In genomic region chr15:99343836-99344551, GRCh38 we compare ENCODE assay signal across 9 cellular contexts.
A peak's percentile ranks its signal among the peaks of the same experiment; 100 is the strongest.
DNase-seq lines count a peak whose midpoint lies in the region; ATAC-seq and TF ChIP-seq lines count a peak whose summit lies in the region.
"Had no signal": no experiment of that assay in that cellular context is flagged by ENCODE, and none has a peak within 500 bp of the region (broad histone marks: within the 10 kb centered on the region; RNA-seq: fewer than 3 reads in every experiment).

No MANE protein-coding gene starts in this region.

- CTCF ChIA-PET in Calu3 (lab: Charles Lee) = interaction anchor here (0.6 to 1.6 kb wide), 2 partner anchors 27 to 360 kb away, joined by 4 to 6 read pairs; no protein-coding TSS in a partner anchor
- CTCF ChIA-PET in GM10248 (lab: Yijun Ruan, JAX) = interaction anchor here (0.8 to 2.6 kb wide), 9 partner anchors 10 to 389 kb away, joined by 3 to 11 read pairs (median 3); partner anchors contain the start of gene LYSMD4

- no peak overlapping the region for H3K4me3 Mint-ChIP-seq in Calu3 (ENCODE audit: low read depth, unreplicated experiment)
- no peak overlapping the region for H3K4me3 Mint-ChIP-seq in stimulated activated naive B cell treated with anti-CD40 and anti-IgM and Interleukin-4, amounts not matched to agents 10 μg/mL and 1 μg/mL and 100 μg/mL, for 72 hours
- H3K4me3 Mint-ChIP-seq: central memory CD8-positive, alpha-beta T cell had no signal

- POLR2A ChIA-PET in GM10248 (lab: Yijun Ruan, JAX) = no interaction called here

- DNase-seq in Calu3 (peak; percentile 18), RPMI7951 (ENCODE audit: low read depth) (peak; percentile 43), adrenal gland (peak in 2 of 7 donors; percentile 12 to 27), kidney tubule cell (ENCODE audit: low spot score) (peak; percentile 29), mesenteric fat pad (ENCODE audit: low spot score) (no peak), foreskin melanocyte (no peak), GM10248 (ENCODE audit: extremely low spot score) (no peak)
- no peak for DNase-seq in stimulated activated naive B cell treated with anti-CD40 and anti-IgM and Interleukin-4, amounts not matched to agents 10 μg/mL and 1 μg/mL and 100 μg/mL, for 72 hours

- ATAC-seq in stimulated activated naive B cell treated with anti-CD40 and anti-IgM and Interleukin-4, amounts not matched to agents 10 μg/mL and 1 μg/mL and 100 μg/mL, for 72 hours (replicated peaks) = peak; percentile 57 to 65

- 82 to 89% (median 87%) methylated on average over 11 of the region's 11 CpGs for WGBS in adrenal gland, 4 donors

- no peak for TF ChIP-seq POLR2A in adrenal gland (IDR thresholded peaks at IDR 0.05)

- H3K9me3 ChIP-seq in adrenal gland (replicated peaks in 1 of 3) = no peaks in the 10 kb centered on the region

- no peaks in the 10 kb centered on the region for H3K27me3 ChIP-seq in adrenal gland

- H3K27me3 Mint-ChIP-seq in Calu3 (ENCODE audit: unreplicated experiment) = no peaks in the 10 kb centered on the region
- no peaks in the 10 kb centered on the region for H3K27me3 Mint-ChIP-seq in stimulated activated naive B cell treated with anti-CD40 and anti-IgM and Interleukin-4, amounts not matched to agents 10 μg/mL and 1 μg/mL and 100 μg/mL, for 72 hours
- H3K27me3 Mint-ChIP-seq: central memory CD8-positive, alpha-beta T cell had no signal

- H3K4me1 Mint-ChIP-seq in Calu3 (ENCODE audit: low read depth, unreplicated experiment) = peaks cover 17% of the 10 kb centered on the region
- peaks cover 19 to 38% of the 10 kb centered on the region in 2 donors for H3K4me1 Mint-ChIP-seq in stimulated activated naive B cell treated with anti-CD40 and anti-IgM and Interleukin-4, amounts not matched to agents 10 μg/mL and 1 μg/mL and 100 μg/mL, for 72 hours
- H3K4me1 Mint-ChIP-seq: central memory CD8-positive, alpha-beta T cell had no signal

- intact Hi-C loops in Calu3 (cut with micrococcal nuclease; ENCODE audit: unreplicated experiment) (no loop called here), adrenal gland (cut with DNase I) (no loop called here)

- no peaks in the 10 kb centered on the region for H3K9me3 Mint-ChIP-seq in Calu3 (ENCODE audit: low read depth, unreplicated experiment)
- peaks cover 0 to 1% of the 10 kb centered on the region in 2 donors for H3K9me3 Mint-ChIP-seq in stimulated activated naive B cell treated with anti-CD40 and anti-IgM and Interleukin-4, amounts not matched to agents 10 μg/mL and 1 μg/mL and 100 μg/mL, for 72 hours
- H3K9me3 Mint-ChIP-seq: central memory CD8-positive, alpha-beta T cell had no signal

- H3K27ac Mint-ChIP-seq in Calu3 (ENCODE audit: unreplicated experiment) = no peak overlapping the region
- H3K27ac Mint-ChIP-seq in stimulated activated naive B cell treated with anti-CD40 and anti-IgM and Interleukin-4, amounts not matched to agents 10 μg/mL and 1 μg/mL and 100 μg/mL, for 72 hours = no peak overlapping the region

- no peaks in the 10 kb centered on the region for H3K36me3 Mint-ChIP-seq in Calu3 (ENCODE audit: insufficient read depth, unreplicated experiment)
- peaks cover 5 to 13% of the 10 kb centered on the region in 2 donors for H3K36me3 Mint-ChIP-seq in stimulated activated naive B cell treated with anti-CD40 and anti-IgM and Interleukin-4, amounts not matched to agents 10 μg/mL and 1 μg/mL and 100 μg/mL, for 72 hours

- peak; percentile 23 for TF ChIP-seq CTCF in Calu3 (IDR thresholded peaks at IDR 0.05; ENCODE audit: unreplicated experiment)
- peak in 4 of 6 experiments; percentile 19 to 23 (median 20) for TF ChIP-seq CTCF in adrenal gland (IDR thresholded peaks at IDR 0.05)
- no peak for TF ChIP-seq CTCF in GM10248 (IDR thresholded peaks at IDR 0.05; ENCODE audit: control extremely low read depth, extremely low read depth, low read depth, missing control alignments)

- no peaks in the 10 kb centered on the region for H3K4me1 ChIP-seq in adrenal gland (replicated peaks in 1 of 2)

- no peak overlapping the region for H3K4me3 ChIP-seq in adrenal gland

- no peak overlapping the region for H3K27ac ChIP-seq in adrenal gland

- BruUV-seq in Calu3 (replicated peaks; lab: Mats Ljungman, UMichigan) = no TSS peak

- H3K36me3 ChIP-seq in adrenal gland (replicated peaks in 1 of 2) = no peaks in the 10 kb centered on the region

Comparison
In these comparisons a context has a peak if more than half of its experiments do, and no peak if none do; other contexts are left out.
1. DNase-seq: peak in Calu3 (single experiment), RPMI7951 (single experiment) and kidney tubule cell (single experiment); none in stimulated activated naive B cell treated with anti-CD40 and anti-IgM and Interleukin-4, amounts not matched to agents 10 μg/mL and 1 μg/mL and 100 μg/mL, for 72 hours (single experiment), mesenteric fat pad (single experiment), foreskin melanocyte (single experiment) and GM10248 (single experiment).